Comparison of ENCODE assay signal across 8 cellular contexts in genomic region chr20:5529331-5530142, GRCh38.
DNase-seq lines count a peak whose midpoint lies in the region; ATAC-seq and TF ChIP-seq lines count a peak whose summit lies in the region.

No MANE protein-coding gene starts in this region.

- H3K27ac ChIP-seq in caudate nucleus (ENCODE audit: low read depth, low read length): no peak overlapping the region

- peak; percentile 83 for ATAC-seq in GM19043 (IDR thresholded peaks at IDR 0.05; ENCODE audit: low read depth, unreplicated experiment)
- peak; percentile 91 for ATAC-seq in HG03354 (IDR thresholded peaks at IDR 0.05; ENCODE audit: poor library complexity, severe bottlenecking, unreplicated experiment)
- ATAC-seq in activated CD4-positive, CD25-positive, alpha-beta regulatory T cell treated with anti-CD3 and anti-CD28 coated beads, Interleukin-2, amount 50 U/mL, for 24 hours: peak; percentile 84 to 92

- DNase-seq in AG09319 (ENCODE audit: extremely low read depth, low read depth): no peak
- DNase-seq in NCI-H446 treated with DMSO at 0.1 percent for 48 hours (lab: John Stamatoyannopoulos, UW): peak; percentile 49
- peak in 57 of 61 donors; percentile 15 to 90 (median 66) for DNase-seq in caudate nucleus (lab: John Stamatoyannopoulos, UW)
- peak; percentile 91 for DNase-seq in left kidney (ENCODE audit: low read depth, low spot score)
- peak; percentile 79 for DNase-seq in stimulated activated CD4-positive, alpha-beta T cell treated with anti-CD3 and anti-CD28 coated beads, Interleukin-1b, Interleukin-23, amount 100 ng/mL, for 4 hours (ENCODE audit: low read depth in 2 of 2)

- peak; percentile 99 for TF ChIP-seq CTCF in AG09319 (IDR thresholded peaks at IDR 0.05; ENCODE audit: low read depth, low read length)
